ENCODE assay signal across 8 cellular contexts in the genomic region with DNA sequence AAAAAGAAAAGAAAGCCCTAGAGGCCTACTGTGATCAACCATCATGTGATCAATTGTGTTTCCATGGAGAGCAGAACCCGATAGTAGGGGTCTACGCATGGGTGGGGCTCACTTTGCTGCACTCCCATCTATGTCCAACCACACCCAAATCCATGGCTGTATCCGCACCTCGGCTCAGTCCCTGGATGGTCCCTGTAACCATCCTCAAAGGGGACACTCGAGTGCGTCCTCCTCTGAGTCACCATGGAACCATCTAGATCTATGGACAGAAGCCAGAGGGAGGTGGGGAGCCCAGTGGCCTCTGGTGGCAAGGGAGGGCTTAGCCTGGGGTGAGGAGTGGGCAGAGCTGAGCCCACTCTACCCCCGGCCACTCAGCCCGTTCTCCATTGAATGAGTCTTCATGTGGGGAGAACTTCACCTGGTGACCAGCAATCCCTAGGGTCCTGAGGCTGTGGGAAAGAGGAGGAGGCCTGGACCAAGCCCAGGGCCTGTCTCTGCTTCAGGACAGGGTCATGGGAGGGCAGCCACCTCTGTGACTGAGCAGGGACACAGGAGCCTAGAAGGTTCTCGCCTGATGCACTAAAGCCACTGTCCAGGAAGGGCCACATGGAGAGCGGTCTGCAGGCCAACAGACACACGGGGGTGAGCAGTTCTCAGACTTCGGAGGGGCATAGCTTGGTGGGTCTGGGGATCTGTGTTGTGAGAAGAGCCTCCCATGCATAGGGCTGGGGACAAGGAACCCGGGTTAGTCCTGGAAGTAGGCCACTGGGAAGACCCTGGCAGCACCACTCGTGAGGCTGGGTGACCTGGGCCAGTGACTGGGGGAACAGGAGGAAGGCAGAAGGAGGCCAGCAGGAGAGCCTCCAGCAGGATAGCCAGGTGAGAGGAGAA. TPM values are rescaled to one million over a fixed set of nuclear protein-coding genes. Genes with fewer than 3 reads are reported as not detected.
DNase-seq lines count a peak whose midpoint lies in the region; ATAC-seq, FAIRE-seq and TF ChIP-seq lines count a peak whose summit lies in the region.

No MANE protein-coding gene starts in this region.

- TF ChIP-seq POLR2A in H1 (IDR thresholded peaks at IDR 0.05; ENCODE audit: control extremely low read depth in 1 of 2, low read depth in 2 of 2, low read length in 2 of 2): no peak

- H3K27ac ChIP-seq in CD4-positive, CD25-positive, alpha-beta regulatory T cell (ENCODE audit: insufficient read depth, low read length, poor library complexity, severe bottlenecking): peak overlapping the region; percentile 83
- H3K27ac ChIP-seq in OCI-LY7 (ENCODE audit: low read depth, low read length, poor library complexity, severe bottlenecking): peak overlapping the region; percentile 74
- no peak overlapping the region for H3K27ac ChIP-seq in H1 (ENCODE audit: low read depth, low read length)
- no peak overlapping the region for H3K27ac ChIP-seq in neural progenitor cell

- no peaks in the 10 kb centered on the region for H3K9me2 ChIP-seq in OCI-LY7 (ENCODE audit: insufficient read depth, low read length)

- no peaks in the 10 kb centered on the region for H3K9me3 Mint-ChIP-seq in CD4-positive, CD25-positive, alpha-beta regulatory T cell
- H3K9me3 Mint-ChIP-seq in neural progenitor cell: peaks cover 4% of the 10 kb centered on the region

- no peaks in the 10 kb centered on the region for H3K36me3 ChIP-seq in CD4-positive, CD25-positive, alpha-beta regulatory T cell (ENCODE audit: control insufficient read depth, insufficient read depth, low read length)
- no peaks in the 10 kb centered on the region; the same call in 1 of the 2 replicates for H3K36me3 ChIP-seq in OCI-LY7 (ENCODE audit: insufficient read depth, low read length)
- no peaks in the 10 kb centered on the region for H3K36me3 ChIP-seq in H1 (ENCODE audit: control insufficient read depth in 2 of 4, insufficient read depth in 4 of 4, low read length in 3 of 4)
- no peaks in the 10 kb centered on the region for H3K36me3 ChIP-seq in neural progenitor cell

- POLR2A ChIA-PET in OCI-LY7 (lab: Charles Lee): interaction anchor here (0.6 kb wide), 1 partner anchor 22 kb away, joined by 4 read pairs; no protein-coding TSS in a partner anchor
- POLR2A ChIA-PET in H1 (lab: Charles Lee; ENCODE audit: partially characterized antibody): interaction anchor here (1.5 kb wide), 1 partner anchor 41 kb away, joined by 3 read pairs; no protein-coding TSS in a partner anchor

- H2BK20ac ChIP-seq in H1 (ENCODE audit: low read length): no peak overlapping the region

- H3K79me2 ChIP-seq in OCI-LY7 (ENCODE audit: insufficient read depth, low read depth, low read length) (no peaks in the 10 kb centered on the region), H1 (ENCODE audit: control insufficient read depth in 1 of 2, insufficient read depth in 2 of 2, low read length in 2 of 2) (no peaks in the 10 kb centered on the region), neural progenitor cell (ENCODE audit: low read depth) (no peaks in the 10 kb centered on the region)

- no peak overlapping the region; the same call in 1 of the 2 replicates for H2AK5ac ChIP-seq in H1 (ENCODE audit: low read depth, low read length)

- peak overlapping the region; percentile 84 for H2AFZ ChIP-seq in OCI-LY7 (ENCODE audit: low read length)
- peak overlapping the region; percentile 92 for H2AFZ ChIP-seq in H1 (ENCODE audit: low read length)
- H2AFZ ChIP-seq in neural progenitor cell (replicated peaks): peak overlapping the region; percentile 97

- TF ChIP-seq EP300 in H1 (IDR thresholded peaks at IDR 0.05; ENCODE audit: borderline replicate concordance in 1 of 2, low read depth in 2 of 2, low read length in 2 of 2): no peak

- no peak for DNase-seq in CD4-positive, CD25-positive, alpha-beta regulatory T cell
- DNase-seq in OCI-LY7 (ENCODE audit: low spot score): no peak
- no peak for DNase-seq in H1 (ENCODE audit: low read depth in 1 of 2, low spot score in 2 of 2)
- no peak for DNase-seq in neural progenitor cell (ENCODE audit: low spot score)
- DNase-seq in stimulated activated CD4-positive, alpha-beta T cell treated with anti-CD3 and anti-CD28 coated beads, Interleukin-15, amount 100 ng/mL, for 24 hours: no peak
- DNase-seq in Ammon's horn (ENCODE audit: low spot score): no peak

- H3K9me3 ChIP-seq in CD4-positive, CD25-positive, alpha-beta regulatory T cell (ENCODE audit: control insufficient read depth in 2 of 2, low read length in 2 of 2): no peaks in the 10 kb centered on the region
- no peaks in the 10 kb centered on the region for H3K9me3 ChIP-seq in OCI-LY7 (ENCODE audit: low read length)
- H3K9me3 ChIP-seq in H1 (ENCODE audit: insufficient read depth in 2 of 2, low read depth in 1 of 2, low read length in 1 of 2): no peaks in the 10 kb centered on the region
- H3K9me3 ChIP-seq in neural progenitor cell (ENCODE audit: low read depth): no peaks in the 10 kb centered on the region

- peaks cover 6% of the 10 kb centered on the region for H3K23me2 ChIP-seq in H1 (ENCODE audit: low read depth, low read length)

- H3K23ac ChIP-seq in H1 (ENCODE audit: insufficient read length): no peak overlapping the region

- peaks cover 53% of the 10 kb centered on the region for H3K27me3 Mint-ChIP-seq in CD4-positive, CD25-positive, alpha-beta regulatory T cell
- H3K27me3 Mint-ChIP-seq in neural progenitor cell (ENCODE audit: insufficient read depth, low read depth): peaks cover 43% of the 10 kb centered on the region

- CTCF ChIA-PET in OCI-LY7 (lab: Charles Lee; ENCODE audit: unreplicated experiment): no interaction called here
- CTCF ChIA-PET in H1 (lab: Charles Lee; ENCODE audit: partially characterized antibody): interaction anchor here (0.6 to 3.7 kb wide), 12 partner anchors 11 to 389 kb away, joined by 3 to 23 read pairs (median 6); no protein-coding TSS in a partner anchor

- no peak overlapping the region for H3K14ac ChIP-seq in H1 (ENCODE audit: insufficient read length)

- H3K4me2 ChIP-seq in OCI-LY7 (ENCODE audit: low read length): peak overlapping the region; percentile 84
- peak overlapping the region; percentile 79 to 99 for H3K4me2 ChIP-seq in H1 (ENCODE audit: insufficient read depth in 1 of 2, low read depth in 2 of 2, low read length in 2 of 2)
- peak overlapping the region; percentile 91 for H3K4me2 ChIP-seq in neural progenitor cell

- no peak overlapping the region for H3K56ac ChIP-seq in H1 (replicated peaks; ENCODE audit: insufficient read length, low read depth, low read length)

- peaks cover 3 to 48% (median 24%) of the 10 kb centered on the region in 4 donors for H3K4me1 Mint-ChIP-seq in CD4-positive, CD25-positive, alpha-beta regulatory T cell
- H3K4me1 Mint-ChIP-seq in neural progenitor cell: peaks cover 5% of the 10 kb centered on the region

- H4K5ac ChIP-seq in H1 (ENCODE audit: insufficient read length, low read depth, low read length): no peak overlapping the region

- H3K4me1 ChIP-seq in CD4-positive, CD25-positive, alpha-beta regulatory T cell (ENCODE audit: control insufficient read depth, insufficient read depth, low read length, poor library complexity, severe bottlenecking): peaks cover 22% of the 10 kb centered on the region
- H3K4me1 ChIP-seq in OCI-LY7 (ENCODE audit: insufficient read depth, low read length, poor library complexity, severe bottlenecking): peaks cover 24% of the 10 kb centered on the region
- peaks cover 0 to 9% (median 4%) of the 10 kb centered on the region in 4 experiments; a peak in 4 of 7 replicates for H3K4me1 ChIP-seq in H1 (replicated peaks in 1 of 4; ENCODE audit: control insufficient read depth in 3 of 4, insufficient read depth in 4 of 4, low read length in 3 of 4)
- peaks cover 3% of the 10 kb centered on the region for H3K4me1 ChIP-seq in neural progenitor cell

- peak overlapping the region; percentile 15 for H4K91ac ChIP-seq in H1 (replicated peaks; ENCODE audit: insufficient read length, low read length)

- H3K79me1 ChIP-seq in H1 (ENCODE audit: low read depth, low read length): no peaks in the 10 kb centered on the region

- H3K4me3 ChIP-seq in CD4-positive, CD25-positive, alpha-beta regulatory T cell (ENCODE audit: low read depth, low read length): peak overlapping the region; percentile 63
- peak overlapping the region; percentile 70 for H3K4me3 ChIP-seq in OCI-LY7 (ENCODE audit: low read depth, low read length, poor library complexity, severe bottlenecking)
- peak overlapping the region; percentile 69 to 76 (median 72) for H3K4me3 ChIP-seq in H1 (ENCODE audit: extremely low read depth in 1 of 4, insufficient read depth in 2 of 4, low read depth in 3 of 4, low read length in 4 of 4)
- peak overlapping the region; percentile 70 for H3K4me3 ChIP-seq in neural progenitor cell

- ATAC-seq in CD4-positive, CD25-positive, alpha-beta regulatory T cell (ENCODE audit: low read depth in 2 of 2): no peak
- no peak for ATAC-seq in HG02938 (IDR thresholded peaks at IDR 0.05; ENCODE audit: unreplicated experiment)
- no peak for ATAC-seq in HG03025 (IDR thresholded peaks at IDR 0.05; ENCODE audit: low FRiP score, unreplicated experiment)

- intact Hi-C loops in OCI-LY7 (cut with micrococcal nuclease; ENCODE audit: unreplicated experiment): loop anchor here (1.0 to 5.0 kb wide), 4 partner anchors 23 to 341 kb away; partner anchors contain the start of gene ULBP3

- no peak for FAIRE-seq in H1 (lab: Jason Lieb, UNC)

- H3K27ac Mint-ChIP-seq in CD4-positive, CD25-positive, alpha-beta regulatory T cell: peak overlapping the region; percentile 36 to 87 (median 56)
- H3K27ac Mint-ChIP-seq in neural progenitor cell: no peak overlapping the region

- WGBS in H1 (ENCODE audit: extremely low coverage in 1 of 2, insufficient coverage in 1 of 2, insufficient read length in 1 of 2, insufficient replicate concordance in 2 of 2, low coverage in 1 of 2, low lambda C conversion rate in 2 of 2, missing lambda C conversion rate in 1 of 2), 2 experiments: 70% methylated on average over 14 of the region's 14 CpGs; no CpG with 5 or more reads in 1 of the 2 experiments

- no peak for TF ChIP-seq RAD21 in H1 (IDR thresholded peaks at IDR 0.05 in 1 of 2, conservative IDR thresholded peaks at IDR 0.05 in 1 of 2; ENCODE audit: low read depth in 2 of 2, low read length in 2 of 2)

- H3K9ac ChIP-seq in H1 (replicated peaks in 1 of 4; ENCODE audit: extremely low read depth in 1 of 4, low read depth in 3 of 4, low read length in 3 of 4) (no peak overlapping the region), neural progenitor cell (no peak overlapping the region)

- TF ChIP-seq CTCF in OCI-LY7 (conservative IDR thresholded peaks at IDR 0.05; ENCODE audit: low read length) (no peak), H1 (IDR thresholded peaks at IDR 0.05; ENCODE audit: control extremely low read depth in 1 of 3, insufficient read depth in 1 of 3, low read depth in 1 of 3, low read length in 3 of 3) (no peak), neural progenitor cell (IDR thresholded peaks at IDR 0.05) (no peak)

- BruUV-seq in OCI-LY7 (replicated peaks; lab: Mats Ljungman, UMichigan): no TSS peak

- H3F3A ChIP-seq in neural progenitor cell (ENCODE audit: low read depth): no peaks in the 10 kb centered on the region

- H2BK12ac ChIP-seq in H1 (ENCODE audit: low read depth, low read length): no peak overlapping the region; the same call in 1 of the 2 replicates

- no peak overlapping the region for H2BK5ac ChIP-seq in H1 (ENCODE audit: low read depth, low read length)

- peaks cover 12% of the 10 kb centered on the region for H3K27me3 ChIP-seq in CD4-positive, CD25-positive, alpha-beta regulatory T cell (ENCODE audit: control insufficient read depth, insufficient read depth, low read length)
- H3K27me3 ChIP-seq in H1 (replicated peaks in 1 of 4; ENCODE audit: control insufficient read depth in 3 of 4, extremely low read depth in 1 of 4, insufficient read depth in 3 of 4, low read length in 3 of 4) (peaks cover 18 to 47% (median 40%) of the 10 kb centered on the region in 4 experiments), neural progenitor cell (peaks cover 78% of the 10 kb centered on the region)

- H4K20me1 ChIP-seq in OCI-LY7 (ENCODE audit: insufficient read depth, low read length) (no peaks in the 10 kb centered on the region), H1 (replicated peaks in 1 of 2; ENCODE audit: control insufficient read depth in 1 of 2, insufficient read depth in 2 of 2, low read length in 2 of 2) (peaks cover 0 to 5% of the 10 kb centered on the region in 2 experiments), neural progenitor cell (ENCODE audit: low read depth) (no peaks in the 10 kb centered on the region)

- no peak overlapping the region for H3K4ac ChIP-seq in H1 (replicated peaks; ENCODE audit: insufficient read length, low read depth, low read length)

- no peak overlapping the region for H4K8ac ChIP-seq in H1 (ENCODE audit: extremely low read depth, insufficient read depth, low read length)

- H2BK120ac ChIP-seq in H1 (replicated peaks; ENCODE audit: low read depth, low read length): no peak overlapping the region

- H2BK15ac ChIP-seq in H1 (ENCODE audit: low read length): peak overlapping the region; percentile 34; the same call in 1 of the 2 replicates

- H3K36me3 Mint-ChIP-seq in CD4-positive, CD25-positive, alpha-beta regulatory T cell: peaks cover 4% of the 10 kb centered on the region
- no peaks in the 10 kb centered on the region for H3K36me3 Mint-ChIP-seq in neural progenitor cell

- H3K4me3 Mint-ChIP-seq in CD4-positive, CD25-positive, alpha-beta regulatory T cell: peak overlapping the region; percentile 66 to 95 (median 94)
- H3K4me3 Mint-ChIP-seq in neural progenitor cell: peak overlapping the region; percentile 92

- no peak overlapping the region for H3K18ac ChIP-seq in H1 (ENCODE audit: extremely low read depth, low read length)

RNA-seq across cellular contexts. Expression of gene RAET1L, which starts 19.3 kb away (rescaled TPM):
- total RNA-seq in CD4-positive, CD25-positive, alpha-beta regulatory T cell: not detected
- polyA plus RNA-seq in CD4-positive, CD25-positive, alpha-beta regulatory T cell: not detected
- not detected in 2 replicates for total RNA-seq in OCI-LY7 (2014; rRNA removed; shearing (Covaris generic))
- total RNA-seq in OCI-LY7 (2022) (not detected in 2 replicates), neural progenitor cell (ENCODE audit: low replicate concordance) (not detected in 2 replicates)
- total RNA-seq in H1 (2021; fragmentation: NEBNext Ultra II Directional; extraction: Animal tissue kit (Norgen Biotek cat#: 25700)): not detected in 2 replicates
- polyA plus RNA-seq in H1 (2011; rRNA removed): not detected in 2 replicates
- not detected for polyA plus RNA-seq in H1 (2011; cell fraction: cytosol; rRNA removed)
- polyA plus RNA-seq in H1 (2011; cell fraction: nucleus; rRNA removed): not detected
- polyA plus RNA-seq in H1 (2012, experiment 1 of 2): not detected in 4 replicates
- not detected for polyA plus RNA-seq in H1 (2012, experiment 2 of 2)
- not detected for polyA plus RNA-seq in H1 (2013, experiment 1 of 2)
- not detected for polyA plus RNA-seq in H1 (2013, experiment 2 of 2)
- polyA minus RNA-seq in H1 (2011; rRNA and poly(A)+ RNA removed): not detected in 2 replicates
- polyA minus RNA-seq in H1 (2011; cell fraction: cytosol; rRNA and poly(A)+ RNA removed): not detected
- not detected for polyA minus RNA-seq in H1 (2011; cell fraction: nucleus; rRNA and poly(A)+ RNA removed)

RNA-seq across cellular contexts. Expression of gene ULBP1, which starts 42.3 kb away (rescaled TPM):
- 0.64 TPM for total RNA-seq in CD4-positive, CD25-positive, alpha-beta regulatory T cell
- polyA plus RNA-seq in CD4-positive, CD25-positive, alpha-beta regulatory T cell: not detected
- total RNA-seq in OCI-LY7 (2014; rRNA removed; shearing (Covaris generic)): 0.79 and 0.82 TPM in 2 replicates
- total RNA-seq in OCI-LY7 (2022): 1.9 and 2.3 TPM in 2 replicates
- total RNA-seq in H1 (2021; fragmentation: NEBNext Ultra II Directional; extraction: Animal tissue kit (Norgen Biotek cat#: 25700)): 0.42 and 0.60 TPM in 2 replicates
- 0.32 and 0.42 TPM in 2 replicates for polyA plus RNA-seq in H1 (2011; rRNA removed)
- polyA plus RNA-seq in H1 (2011; cell fraction: cytosol; rRNA removed): 0.52 TPM
- 1.1 TPM for polyA plus RNA-seq in H1 (2011; cell fraction: nucleus; rRNA removed)
- polyA plus RNA-seq in H1 (2012, experiment 1 of 2): 0.43 to 0.70 TPM (median 0.55 TPM) in 4 replicates
- 0.04 TPM for polyA plus RNA-seq in H1 (2012, experiment 2 of 2)
- polyA plus RNA-seq in H1 (2013, experiment 1 of 2): 1.1 TPM
- polyA plus RNA-seq in H1 (2013, experiment 2 of 2): 0.92 TPM
- 0.24 and 0.60 TPM in 2 replicates for polyA minus RNA-seq in H1 (2011; rRNA and poly(A)+ RNA removed)
- 0.59 TPM for polyA minus RNA-seq in H1 (2011; cell fraction: cytosol; rRNA and poly(A)+ RNA removed)
- polyA minus RNA-seq in H1 (2011; cell fraction: nucleus; rRNA and poly(A)+ RNA removed): 1.2 TPM
- 0.11 and 0.40 TPM in 2 replicates for total RNA-seq in neural progenitor cell (ENCODE audit: low replicate concordance)

Comparison
In these comparisons a context has a peak if more than half of its experiments do, and no peak if none do; other contexts are left out.
1. H3K27ac ChIP-seq: peak in CD4-positive, CD25-positive, alpha-beta regulatory T cell (single experiment) and OCI-LY7 (single experiment); none in H1 (single experiment) and neural progenitor cell (single experiment).
2. Peak in every context shown above with its lines, with median percentiles within 50 percentile points of each other: H3K4me3 ChIP-seq, H2AFZ ChIP-seq and H3K4me2 ChIP-seq.